ENCODE assay signal across 14 cellular contexts in the genomic region with DNA sequence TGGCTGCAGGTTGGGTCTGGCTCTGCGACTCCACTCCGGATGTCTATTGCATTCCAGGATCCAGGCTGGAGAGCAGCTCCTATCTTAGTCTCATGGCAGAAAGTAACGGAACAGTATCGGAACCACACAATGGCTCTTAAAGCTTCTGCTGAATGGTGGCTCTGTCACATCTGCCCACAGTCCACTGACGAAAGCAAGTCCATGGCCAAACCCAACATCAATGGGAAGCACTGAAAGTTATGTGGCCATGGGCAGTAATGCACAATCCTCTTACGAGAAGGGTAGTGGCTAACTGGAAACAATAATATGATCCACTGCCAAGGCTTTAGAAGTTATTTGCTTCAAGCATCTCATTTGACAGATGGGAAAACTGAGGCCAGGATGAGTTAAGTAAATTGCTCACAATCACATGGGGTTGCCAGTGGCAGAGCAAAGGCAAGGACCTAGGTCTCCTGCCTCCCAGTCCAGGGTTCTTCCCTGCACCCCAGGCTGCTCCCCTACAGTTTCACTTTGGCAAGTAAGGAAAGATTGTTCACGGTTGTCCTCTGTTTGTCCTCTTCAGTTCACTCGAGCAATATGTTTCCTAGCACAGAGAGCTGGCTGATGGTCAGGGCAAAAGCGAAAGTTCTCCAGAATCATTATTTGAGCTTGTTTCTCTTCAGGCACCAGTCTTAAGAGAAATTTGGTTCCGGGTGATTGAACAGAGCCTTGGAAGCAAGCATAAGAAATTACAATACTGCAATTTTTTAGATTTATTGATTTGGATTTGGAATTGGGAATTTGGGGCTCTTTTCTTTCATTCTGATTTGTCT. TPM values are rescaled to one million over a fixed set of nuclear protein-coding genes. Genes with fewer than 3 reads are reported as not detected.
"Had no signal": no experiment of that assay in that cellular context is flagged by ENCODE, and none has a peak within 500 bp of the region (broad histone marks: within the 10 kb centered on the region; RNA-seq: fewer than 3 reads in every experiment).

No MANE protein-coding gene starts in this region.

- DNase-seq: activated CD4-positive, CD25-positive, alpha-beta regulatory T cell treated with anti-CD3 and anti-CD28 coated beads, Interleukin-2, amount 50 U/mL, for 72 hours; activated naive CD4-positive, alpha-beta T cell treated with anti-CD3 and anti-CD28 coated beads, Interleukin-2, amount 10 ng/mL, durations not matched to agents 7 days and 5 days; activated T-cell treated with anti-CD3 and anti-CD28 coated beads for 4 hours; foreskin keratinocyte; glutamatergic neuron; kidney; left ventricle myocardium inferior; sigmoid colon; spleen; T1000 had no signal

- H3K27ac Mint-ChIP-seq: activated naive CD4-positive, alpha-beta T cell treated with anti-CD3 and anti-CD28 coated beads, Interleukin-2, amount 10 ng/mL, durations not matched to agents 7 days and 5 days; activated T-helper 2 cell treated with anti-CD3 and anti-CD28 coated beads, Interferon-gamma antibody, Interleukin-2, Interleukin-4, amounts not matched to agents 10 μg/mL and 5 μg/mL and 100 μg/mL, durations not matched to agents 14 hours and 24 hours and 36 hours; stimulated activated naive CD8-positive, alpha-beta T cell treated with anti-CD3 and anti-CD28 coated beads, Interleukin-15, Interleukin-2, amounts not matched to agents 100 ng/mL and 50 ng/mL, for 24 hours had no signal

- H3K9me3 Mint-ChIP-seq: activated naive CD4-positive, alpha-beta T cell treated with anti-CD3 and anti-CD28 coated beads, Interleukin-2, amount 10 ng/mL, durations not matched to agents 7 days and 5 days; activated T-helper 2 cell treated with anti-CD3 and anti-CD28 coated beads, Interferon-gamma antibody, Interleukin-2, Interleukin-4, amounts not matched to agents 10 μg/mL and 5 μg/mL and 100 μg/mL, durations not matched to agents 14 hours and 24 hours and 36 hours; stimulated activated naive CD8-positive, alpha-beta T cell treated with anti-CD3 and anti-CD28 coated beads, Interleukin-15, Interleukin-2, amounts not matched to agents 100 ng/mL and 50 ng/mL, for 24 hours had no signal

- H3K36me3 Mint-ChIP-seq: activated naive CD4-positive, alpha-beta T cell treated with anti-CD3 and anti-CD28 coated beads, Interleukin-2, amount 10 ng/mL, durations not matched to agents 7 days and 5 days had no signal

- ATAC-seq: esophagus mucosa, foreskin keratinocyte had no signal

- H3K4me3 Mint-ChIP-seq: activated naive CD4-positive, alpha-beta T cell treated with anti-CD3 and anti-CD28 coated beads, Interleukin-2, amount 10 ng/mL, durations not matched to agents 7 days and 5 days; stimulated activated naive CD8-positive, alpha-beta T cell treated with anti-CD3 and anti-CD28 coated beads, Interleukin-15, Interleukin-2, amounts not matched to agents 100 ng/mL and 50 ng/mL, for 24 hours had no signal

- H3K4me1 Mint-ChIP-seq: activated naive CD4-positive, alpha-beta T cell treated with anti-CD3 and anti-CD28 coated beads, Interleukin-2, amount 10 ng/mL, durations not matched to agents 7 days and 5 days had no signal

RNA-seq across cellular contexts. Expression of a gene that starts 54.9 kb away (rescaled TPM):
- total RNA-seq: activated CD8-positive, alpha-beta memory T cell treated with anti-CD3 and anti-CD28 coated beads for 36 hours had no signal
